ENCODE assay signal across 11 cellular contexts in genomic region chr6:16671302-16672289, GRCh38.
DNase-seq lines count a peak whose midpoint lies in the region; ATAC-seq and TF ChIP-seq lines count a peak whose summit lies in the region.
"Had no signal": no experiment of that assay in that cellular context is flagged by ENCODE, and none has a peak within 500 bp of the region (broad histone marks: within the 10 kb centered on the region; RNA-seq: fewer than 3 reads in every experiment).

No MANE protein-coding gene starts in this region.

- CTCF ChIA-PET in activated CD8-positive, alpha-beta memory T cell treated with anti-CD3 and anti-CD28 coated beads, Interleukin-2, amount 10 ng/mL, durations not matched to agents 7 days and 5 days (lab: Charles Lee): interaction anchor here (0.9 to 1.8 kb wide), 7 partner anchors 13 to 137 kb away, joined by 3 to 7 read pairs (median 3); partner anchors contain the start of gene ATXN1
- CTCF ChIA-PET in OCI-LY7 (lab: Charles Lee; ENCODE audit: unreplicated experiment): no interaction called here

- peaks cover 74% of the 10 kb centered on the region for H3K4me1 Mint-ChIP-seq in activated CD8-positive, alpha-beta memory T cell treated with anti-CD3 and anti-CD28 coated beads, Interleukin-2, amount 10 ng/mL, durations not matched to agents 7 days and 5 days
- H3K4me1 Mint-ChIP-seq in T-helper 17 cell: peaks cover 48% of the 10 kb centered on the region
- peaks cover 55% of the 10 kb centered on the region for H3K4me1 Mint-ChIP-seq in stimulated activated memory B cell treated with anti-CD40 and anti-IgM and Interleukin-4, amounts not matched to agents 10 μg/mL and 1 μg/mL and 100 μg/mL, for 72 hours

- 38 to 59% methylated on average over 6 of the region's 6 CpGs for WGBS in esophagus squamous epithelium, 2 donors

- H3K9me3 ChIP-seq in T-helper 17 cell (ENCODE audit: control insufficient read depth, low read length, poor library complexity, severe bottlenecking) (no peaks in the 10 kb centered on the region), esophagus squamous epithelium (no peaks in the 10 kb centered on the region), colonic mucosa (no peaks in the 10 kb centered on the region), OCI-LY7 (ENCODE audit: low read length) (no peaks in the 10 kb centered on the region)

- H3K27ac ChIP-seq in esophagus squamous epithelium (peak overlapping the region in 3 of 4 donors; percentile 8 to 48 (median 41)), colonic mucosa (no peak overlapping the region), OCI-LY7 (ENCODE audit: low read depth, low read length, poor library complexity, severe bottlenecking) (no peak overlapping the region)

- H3K36me3 Mint-ChIP-seq in activated CD8-positive, alpha-beta memory T cell treated with anti-CD3 and anti-CD28 coated beads, Interleukin-2, amount 10 ng/mL, durations not matched to agents 7 days and 5 days: peaks cover 27% of the 10 kb centered on the region
- H3K36me3 Mint-ChIP-seq in T-helper 17 cell (ENCODE audit: low read depth): peaks cover 2% of the 10 kb centered on the region
- H3K36me3 Mint-ChIP-seq in stimulated activated memory B cell treated with anti-CD40 and anti-IgM and Interleukin-4, amounts not matched to agents 10 μg/mL and 1 μg/mL and 100 μg/mL, for 72 hours: peaks cover 43% of the 10 kb centered on the region
- H3K36me3 Mint-ChIP-seq: naive B cell had no signal

- no peaks in the 10 kb centered on the region for H3K9me3 Mint-ChIP-seq in activated CD8-positive, alpha-beta memory T cell treated with anti-CD3 and anti-CD28 coated beads, Interleukin-2, amount 10 ng/mL, durations not matched to agents 7 days and 5 days (ENCODE audit: low read depth)
- H3K9me3 Mint-ChIP-seq in stimulated activated memory B cell treated with anti-CD40 and anti-IgM and Interleukin-4, amounts not matched to agents 10 μg/mL and 1 μg/mL and 100 μg/mL, for 72 hours: no peaks in the 10 kb centered on the region
- H3K9me3 Mint-ChIP-seq: naive B cell had no signal

- TF ChIP-seq POLR2A in esophagus squamous epithelium (IDR thresholded peaks at IDR 0.05): no peak

- TF ChIP-seq CTCF in esophagus squamous epithelium (IDR thresholded peaks at IDR 0.05) (no peak), colonic mucosa (IDR thresholded peaks at IDR 0.05) (no peak), OCI-LY7 (conservative IDR thresholded peaks at IDR 0.05; ENCODE audit: low read length) (no peak)

- no peak overlapping the region for H3K4me2 ChIP-seq in OCI-LY7 (ENCODE audit: low read length)

- DNase-seq in activated CD8-positive, alpha-beta memory T cell treated with anti-CD3 and anti-CD28 coated beads, Interleukin-2, amount 10 ng/mL, durations not matched to agents 7 days and 5 days: no peak
- DNase-seq in activated CD8-positive, alpha-beta memory T cell treated with anti-CD3 and anti-CD28 coated beads, Interleukin-2, amount 50 U/mL, for 4 hours: no peak
- DNase-seq in T-helper 17 cell: no peak
- DNase-seq in esophagus squamous epithelium (lab: John Stamatoyannopoulos, UW): no peak
- no peak for DNase-seq in activated effector memory CD4-positive, alpha-beta T cell treated with anti-CD3 and anti-CD28 coated beads, Interleukin-2, amount 50 U/mL, for 16 hours
- no peak for DNase-seq in colonic mucosa
- no peak for DNase-seq in OCI-LY7 (ENCODE audit: low spot score)
- DNase-seq: caudate nucleus, naive B cell, right cardiac atrium had no signal

- H3K27me3 Mint-ChIP-seq in activated CD8-positive, alpha-beta memory T cell treated with anti-CD3 and anti-CD28 coated beads, Interleukin-2, amount 10 ng/mL, durations not matched to agents 7 days and 5 days: no peaks in the 10 kb centered on the region
- H3K27me3 Mint-ChIP-seq in T-helper 17 cell: no peaks in the 10 kb centered on the region
- no peaks in the 10 kb centered on the region for H3K27me3 Mint-ChIP-seq in stimulated activated memory B cell treated with anti-CD40 and anti-IgM and Interleukin-4, amounts not matched to agents 10 μg/mL and 1 μg/mL and 100 μg/mL, for 72 hours

- no peaks in the 10 kb centered on the region for H3K79me2 ChIP-seq in OCI-LY7 (ENCODE audit: insufficient read depth, low read depth, low read length)

- POLR2A ChIA-PET in OCI-LY7 (lab: Charles Lee): interaction anchor here (0.6 to 0.8 kb wide), 5 partner anchors 10 to 296 kb away, joined by 3 to 4 read pairs (median 3); no protein-coding TSS in a partner anchor

- H3K27me3 ChIP-seq in esophagus squamous epithelium: no peaks in the 10 kb centered on the region
- no peaks in the 10 kb centered on the region for H3K27me3 ChIP-seq in colonic mucosa

- H3K36me3 ChIP-seq in esophagus squamous epithelium: peaks cover 0 to 2% (median 0%) of the 10 kb centered on the region in 3 donors
- H3K36me3 ChIP-seq in colonic mucosa: no peaks in the 10 kb centered on the region
- H3K36me3 ChIP-seq in OCI-LY7 (ENCODE audit: insufficient read depth, low read length): no peaks in the 10 kb centered on the region

- H3K4me3 ChIP-seq in esophagus squamous epithelium: no peak overlapping the region
- no peak overlapping the region for H3K4me3 ChIP-seq in colonic mucosa
- H3K4me3 ChIP-seq in OCI-LY7 (ENCODE audit: low read depth, low read length, poor library complexity, severe bottlenecking): no peak overlapping the region

- H3K4me1 ChIP-seq in esophagus squamous epithelium: peaks cover 4 to 58% (median 30%) of the 10 kb centered on the region in 3 donors
- no peaks in the 10 kb centered on the region for H3K4me1 ChIP-seq in colonic mucosa
- no peaks in the 10 kb centered on the region for H3K4me1 ChIP-seq in OCI-LY7 (ENCODE audit: insufficient read depth, low read length, poor library complexity, severe bottlenecking)

- H3K9me2 ChIP-seq in OCI-LY7 (ENCODE audit: insufficient read depth, low read length): no peaks in the 10 kb centered on the region

- H3K4me3 Mint-ChIP-seq in activated CD8-positive, alpha-beta memory T cell treated with anti-CD3 and anti-CD28 coated beads, Interleukin-2, amount 10 ng/mL, durations not matched to agents 7 days and 5 days: peak overlapping the region; percentile 25
- H3K4me3 Mint-ChIP-seq in T-helper 17 cell: peak overlapping the region; percentile 46
- H3K4me3 Mint-ChIP-seq in stimulated activated memory B cell treated with anti-CD40 and anti-IgM and Interleukin-4, amounts not matched to agents 10 μg/mL and 1 μg/mL and 100 μg/mL, for 72 hours: peak overlapping the region; percentile 26
- H3K4me3 Mint-ChIP-seq: naive B cell had no signal

- ATAC-seq in activated CD8-positive, alpha-beta memory T cell treated with anti-CD3 and anti-CD28 coated beads, Interleukin-2, amount 10 ng/mL, durations not matched to agents 7 days and 5 days: no peak
- no peak for ATAC-seq in T-helper 17 cell
- no peak for ATAC-seq in stimulated activated memory B cell treated with anti-CD40 and anti-IgM and Interleukin-4, amounts not matched to agents 10 μg/mL and 1 μg/mL and 100 μg/mL, for 72 hours
- ATAC-seq: right cardiac atrium had no signal

- H4K20me1 ChIP-seq in OCI-LY7 (ENCODE audit: insufficient read depth, low read length): no peaks in the 10 kb centered on the region

- H3K27ac Mint-ChIP-seq in activated CD8-positive, alpha-beta memory T cell treated with anti-CD3 and anti-CD28 coated beads, Interleukin-2, amount 10 ng/mL, durations not matched to agents 7 days and 5 days: peak overlapping the region; percentile 97
- peak overlapping the region; percentile 88 for H3K27ac Mint-ChIP-seq in T-helper 17 cell
- peak overlapping the region; percentile 78 for H3K27ac Mint-ChIP-seq in stimulated activated memory B cell treated with anti-CD40 and anti-IgM and Interleukin-4, amounts not matched to agents 10 μg/mL and 1 μg/mL and 100 μg/mL, for 72 hours
- H3K27ac Mint-ChIP-seq: naive B cell had no signal

- intact Hi-C loops in esophagus squamous epithelium (cut with DNase I) (no loop called here), colonic mucosa (cut with DNase I) (no loop called here), OCI-LY7 (cut with micrococcal nuclease; ENCODE audit: unreplicated experiment) (no loop called here)

- no TSS peak for BruUV-seq in OCI-LY7 (replicated peaks; lab: Mats Ljungman, UMichigan)

- no peak overlapping the region for H3K9ac ChIP-seq in colonic mucosa (ENCODE audit: low read depth in 2 of 2, low read length in 2 of 2)

- H2AFZ ChIP-seq in OCI-LY7 (ENCODE audit: low read length): no peak overlapping the region

Comparison
In these comparisons a context has a peak if more than half of its experiments do, and no peak if none do; other contexts are left out.
1. H3K27ac ChIP-seq: peak in esophagus squamous epithelium (3 of 4); none in colonic mucosa (single experiment) and OCI-LY7 (single experiment).
2. Peak in every context shown above with its lines, with median percentiles within 50 percentile points of each other: H3K27ac Mint-ChIP-seq and H3K4me3 Mint-ChIP-seq.